ENCODE assay signal across 1 cellular context in the genomic region with DNA sequence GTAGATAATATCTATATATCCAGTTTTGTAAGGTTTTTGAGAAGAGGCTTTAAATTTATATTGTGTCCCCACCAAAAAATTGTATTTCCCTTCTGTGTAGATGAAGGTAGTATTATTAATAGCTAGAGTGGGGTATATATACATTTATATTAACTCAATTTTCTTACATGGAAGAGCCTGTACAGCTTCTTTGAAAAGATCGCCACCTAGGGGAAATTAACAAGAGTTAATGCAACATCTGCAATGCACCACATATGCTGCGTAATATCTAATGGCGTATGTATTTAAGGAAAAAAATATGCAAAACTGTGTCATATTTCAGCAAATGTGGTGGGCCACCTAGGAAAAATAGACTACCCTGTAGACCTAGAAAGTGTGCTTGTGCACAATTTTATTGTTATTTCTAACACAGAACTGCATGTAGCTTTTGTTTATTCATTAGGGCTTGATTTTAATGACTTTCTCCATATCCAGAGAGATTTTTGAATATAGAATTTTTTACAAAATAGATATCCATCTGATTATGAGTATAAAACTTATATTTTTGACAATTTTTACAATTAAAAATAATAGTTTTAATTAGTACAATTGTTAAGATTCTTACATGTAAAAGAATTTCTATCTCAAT.
TF ChIP-seq lines count a peak whose summit lies in the region.

No MANE protein-coding gene starts in this region.

TF ChIP-seq in WTC11, 78 proteins besides CTCF, POLR2A, EP300 and RAD21 (continued from another document):
- TF ChIP-seq AR (CRISPR knock-in tag; IDR thresholded peaks at IDR 0.05) (no peak), RELA (CRISPR knock-in tag; IDR thresholded peaks at IDR 0.05; ENCODE audit: borderline replicate concordance) (no peak), HMGA2 (CRISPR knock-in tag; IDR thresholded peaks at IDR 0.05) (no peak), SMAD4 (CRISPR knock-in tag; IDR thresholded peaks at IDR 0.05) (no peak), ZNF219 (CRISPR knock-in tag; IDR thresholded peaks at IDR 0.05; ENCODE audit: borderline replicate concordance) (no peak)
- TF ChIP-seq, protein P1, sequence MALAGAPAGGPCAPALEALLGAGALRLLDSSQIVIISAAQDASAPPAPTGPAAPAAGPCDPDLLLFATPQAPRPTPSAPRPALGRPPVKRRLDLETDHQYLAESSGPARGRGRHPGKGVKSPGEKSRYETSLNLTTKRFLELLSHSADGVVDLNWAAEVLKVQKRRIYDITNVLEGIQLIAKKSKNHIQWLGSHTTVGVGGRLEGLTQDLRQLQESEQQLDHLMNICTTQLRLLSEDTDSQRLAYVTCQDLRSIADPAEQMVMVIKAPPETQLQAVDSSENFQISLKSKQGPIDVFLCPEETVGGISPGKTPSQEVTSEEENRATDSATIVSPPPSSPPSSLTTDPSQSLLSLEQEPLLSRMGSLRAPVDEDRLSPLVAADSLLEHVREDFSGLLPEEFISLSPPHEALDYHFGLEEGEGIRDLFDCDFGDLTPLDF (CRISPR knock-in tag; IDR thresholded peaks at IDR 0.05): no peak
- TF ChIP-seq, protein P2, sequence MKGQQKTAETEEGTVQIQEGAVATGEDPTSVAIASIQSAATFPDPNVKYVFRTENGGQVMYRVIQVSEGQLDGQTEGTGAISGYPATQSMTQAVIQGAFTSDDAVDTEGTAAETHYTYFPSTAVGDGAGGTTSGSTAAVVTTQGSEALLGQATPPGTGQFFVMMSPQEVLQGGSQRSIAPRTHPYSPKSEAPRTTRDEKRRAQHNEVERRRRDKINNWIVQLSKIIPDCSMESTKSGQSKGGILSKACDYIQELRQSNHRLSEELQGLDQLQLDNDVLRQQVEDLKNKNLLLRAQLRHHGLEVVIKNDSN (CRISPR knock-in tag; IDR thresholded peaks at IDR 0.05): no peak
